In genomic region chr5:95697781-95698681, GRCh38 we compare ENCODE assay signal across 1 cellular context.
TF ChIP-seq lines count a peak whose summit lies in the region.

No MANE protein-coding gene starts in this region.

TF ChIP-seq in H1, 55 proteins besides CTCF, POLR2A, EP300 and RAD21:
- TF ChIP-seq, protein P1, sequence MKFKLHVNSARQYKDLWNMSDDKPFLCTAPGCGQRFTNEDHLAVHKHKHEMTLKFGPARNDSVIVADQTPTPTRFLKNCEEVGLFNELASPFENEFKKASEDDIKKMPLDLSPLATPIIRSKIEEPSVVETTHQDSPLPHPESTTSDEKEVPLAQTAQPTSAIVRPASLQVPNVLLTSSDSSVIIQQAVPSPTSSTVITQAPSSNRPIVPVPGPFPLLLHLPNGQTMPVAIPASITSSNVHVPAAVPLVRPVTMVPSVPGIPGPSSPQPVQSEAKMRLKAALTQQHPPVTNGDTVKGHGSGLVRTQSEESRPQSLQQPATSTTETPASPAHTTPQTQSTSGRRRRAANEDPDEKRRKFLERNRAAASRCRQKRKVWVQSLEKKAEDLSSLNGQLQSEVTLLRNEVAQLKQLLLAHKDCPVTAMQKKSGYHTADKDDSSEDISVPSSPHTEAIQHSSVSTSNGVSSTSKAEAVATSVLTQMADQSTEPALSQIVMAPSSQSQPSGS (IDR thresholded peaks at IDR 0.05; ENCODE audit: low read length): no peak
- TF ChIP-seq E2F6 (IDR thresholded peaks at IDR 0.05): no peak
- no peak for TF ChIP-seq CEBPB (IDR thresholded peaks at IDR 0.05; ENCODE audit: low read depth, low read length)
- peak; percentile 31; the same call in 1 of the 2 replicates for TF ChIP-seq TEAD4 (IDR thresholded peaks at IDR 0.05; ENCODE audit: low read depth, low read length)
